Comparison of ENCODE assay signal across 9 cellular contexts in genomic region chr17:65794572-65794971, GRCh38.
DNase-seq lines count a peak whose midpoint lies in the region; ATAC-seq and TF ChIP-seq lines count a peak whose summit lies in the region.
"Had no signal": no experiment of that assay in that cellular context is flagged by ENCODE, and none has a peak within 500 bp of the region (broad histone marks: within the 10 kb centered on the region; RNA-seq: fewer than 3 reads in every experiment).

No MANE protein-coding gene starts in this region.

- no peaks in the 10 kb centered on the region for H3K36me3 ChIP-seq in vagina

- H3K27ac ChIP-seq in AG04450 (ENCODE audit: low read depth, low read length) = no peak overlapping the region
- no peak overlapping the region for H3K27ac ChIP-seq in vagina

- POLR2A ChIA-PET in AG04450 (lab: Yijun Ruan, JAX) = no interaction called here

- intact Hi-C loops in vagina (cut with DNase I) = no loop called here

- no peaks in the 10 kb centered on the region for H3K4me1 ChIP-seq in vagina

- ATAC-seq in GM21825 (IDR thresholded peaks at IDR 0.05; ENCODE audit: unreplicated experiment) = no peak

- H3K9me3 ChIP-seq in AG04450 (ENCODE audit: control insufficient read depth, insufficient read depth, low read length) = no peaks in the 10 kb centered on the region
- H3K9me3 ChIP-seq in vagina = no peaks in the 10 kb centered on the region

- H3K4me3 ChIP-seq in AG04450 (ENCODE audit: low read depth, low read length) (no peak overlapping the region), vagina (no peak overlapping the region)

- TF ChIP-seq CTCF in AG04450 (IDR thresholded peaks at IDR 0.05; ENCODE audit: low read depth, low read length) (peak; percentile 53), GM13977 (IDR thresholded peaks at IDR 0.05; ENCODE audit: extremely low read depth, insufficient read depth, missing control alignments) (peak; percentile 34), vagina (IDR thresholded peaks at IDR 0.05) (no peak)

- DNase-seq in AG04450 (ENCODE audit: low read depth, low spot score) (no peak), GM13977 (ENCODE audit: low spot score) (no peak), RPMI7951 (ENCODE audit: low read depth) (peak; percentile 40), iPS-NIHi7 (ENCODE audit: extremely low spot score) (peak; percentile 77), vagina (ENCODE audit: extremely low spot score in 2 of 2) (no peak), hepatic stellate cell (ENCODE audit: low spot score) (no peak)
- no peak for DNase-seq in stimulated activated CD4-positive, alpha-beta T cell treated with anti-CD3 and anti-CD28 coated beads, Interleukin-4, amount 100 ng/mL, for 4 hours
- DNase-seq: activated naive CD4-positive, alpha-beta T cell treated with Interleukin-2 at 50 U/mL for 16 hours had no signal

- CTCF ChIA-PET in AG04450 (lab: Charles Lee) = interaction anchor here (0.9 to 1.5 kb wide), 2 partner anchors 21 to 66 kb away, joined by 3 read pairs; no protein-coding TSS in a partner anchor

- in situ Hi-C loops in GM13977 (cut with MboI; ENCODE audit: low pct_unique_long_range_greater_than_20kb, low sequenced_read_pairs, unreplicated experiment) = no loop called here

- TF ChIP-seq POLR2A in vagina (IDR thresholded peaks at IDR 0.05) = no peak

- H3K27me3 ChIP-seq in AG04450 (ENCODE audit: control insufficient read depth, insufficient read depth, low read length) (no peaks in the 10 kb centered on the region), vagina (no peaks in the 10 kb centered on the region)

Comparison
In these comparisons a context has a peak if more than half of its experiments do, and no peak if none do; other contexts are left out.
1. DNase-seq: peak in RPMI7951 (single experiment) and iPS-NIHi7 (single experiment); none in AG04450 (single experiment), GM13977 (single experiment), vagina (0 of 2), hepatic stellate cell (single experiment) and stimulated activated CD4-positive, alpha-beta T cell treated with anti-CD3 and anti-CD28 coated beads, Interleukin-4, amount 100 ng/mL, for 4 hours (0 of 2).
2. CTCF ChIP-seq: peak in AG04450 (single experiment) and GM13977 (single experiment); none in vagina (0 of 3).